ENCODE assay signal across 26 cellular contexts in the genomic region with DNA sequence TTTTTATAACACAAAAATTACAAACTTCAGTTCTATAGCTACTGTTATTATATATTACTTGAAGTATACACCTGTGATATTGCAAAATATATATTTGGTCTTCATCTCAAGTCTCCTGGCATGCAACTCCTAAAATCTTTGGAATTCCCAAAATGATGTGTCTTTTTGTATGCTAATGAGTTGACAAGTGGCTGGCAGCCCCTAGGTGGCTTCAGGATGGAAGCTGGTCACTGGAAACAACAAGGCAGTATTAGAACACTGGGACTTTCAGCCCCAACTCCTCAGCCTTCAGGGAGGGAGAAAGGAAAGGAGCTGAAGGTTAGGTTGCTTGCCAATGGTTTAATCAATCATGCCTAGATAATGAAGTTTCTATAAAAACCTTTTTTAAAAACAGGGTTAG.
"Had no signal": no experiment of that assay in that cellular context is flagged by ENCODE, and none has a peak within 500 bp of the region (broad histone marks: within the 10 kb centered on the region; RNA-seq: fewer than 3 reads in every experiment).

No MANE protein-coding gene starts in this region.

- H3K27me3 ChIP-seq: ascending aorta, body of pancreas, Peyer's patch, SJSA1 had no signal

- H3K4me3 Mint-ChIP-seq: activated CD4-positive, alpha-beta T cell treated with anti-CD3 and anti-CD28 coated beads, Interleukin-2, amount 10 ng/mL, durations not matched to agents 24 days and 14 days; activated CD8-positive, alpha-beta memory T cell treated with anti-CD3 and anti-CD28 coated beads, Interleukin-2, amount 10 ng/mL, durations not matched to agents 7 days and 5 days; activated naive CD8-positive, alpha-beta T cell treated with anti-CD3 and anti-CD28 coated beads, Interleukin-2, amount 50 U/mL, for 24 hours; activated T-cell treated with anti-CD3 and anti-CD28 coated beads, Interleukin-2, amount 50 U/mL, for 24 hours; activated T-helper 1 cell treated with anti-CD3 and anti-CD28 coated beads, Interleukin-12 subunit alpha, Interleukin-12 subunit beta, Interleukin-2, Interleukin-4 antibody, amounts not matched to agents 30 ng/mL and 10 ng/mL and 1 ng/mL, durations not matched to agents 14 hours and 24 hours and 36 hours; T-helper 1 cell treated with Interleukin-12 subunit alpha and Interleukin-12 subunit beta and Interleukin-4 antibody, amounts not matched to agents 30 μg/mL and 1 μg/mL, for 36 hours had no signal

- H3K9me3 ChIP-seq: body of pancreas, Peyer's patch, SJSA1 had no signal

- H3K9me3 Mint-ChIP-seq: activated CD4-positive, alpha-beta T cell treated with anti-CD3 and anti-CD28 coated beads, Interleukin-2, amount 10 ng/mL, durations not matched to agents 24 days and 14 days had no signal

- H3K27me3 Mint-ChIP-seq: activated CD4-positive, alpha-beta T cell treated with anti-CD3 and anti-CD28 coated beads, Interleukin-2, amount 10 ng/mL, durations not matched to agents 24 days and 14 days; activated CD8-positive, alpha-beta memory T cell treated with anti-CD3 and anti-CD28 coated beads, Interleukin-2, amount 10 ng/mL, durations not matched to agents 7 days and 5 days; activated naive CD8-positive, alpha-beta T cell treated with anti-CD3 and anti-CD28 coated beads, Interleukin-2, amount 50 U/mL, for 24 hours; activated T-cell treated with anti-CD3 and anti-CD28 coated beads, Interleukin-2, amount 50 U/mL, for 24 hours had no signal

- DNase-seq: activated CD4-positive, alpha-beta T cell treated with anti-CD3 and anti-CD28 coated beads, Interleukin-2, amount 10 ng/mL, durations not matched to agents 24 days and 14 days; activated CD4-positive, alpha-beta T cell treated with anti-CD3 and anti-CD28 coated beads, Interleukin-2, amount 50 U/mL, for 48 hours; activated CD4-positive, CD25-positive, alpha-beta regulatory T cell treated with anti-CD3 and anti-CD28 coated beads, Interleukin-2, amount 50 U/mL, for 72 hours; activated CD8-positive, alpha-beta memory T cell treated with anti-CD3 and anti-CD28 coated beads, Interleukin-2, amount 10 ng/mL, durations not matched to agents 7 days and 5 days; activated effector memory CD4-positive, alpha-beta T cell treated with Interleukin-2 at 50 U/mL for 16 hours; activated naive CD4-positive, alpha-beta T cell; activated naive CD8-positive, alpha-beta T cell treated with anti-CD3 and anti-CD28 coated beads, Interleukin-2, amount 50 U/mL, for 24 hours; activated T-cell treated with anti-CD3 and anti-CD28 coated beads, Interleukin-2, amount 50 U/mL, for 24 hours; amniotic stem cell; body of pancreas; central memory CD4-positive, alpha-beta T cell; NCI-H1048; NCI-H146; NCI-H187 treated with DMSO at 0.1 percent for 48 hours; NCI-H2171; NCI-H2227 treated with DMSO at 0.1 percent for 48 hours; NCI-H526; NCI-H82; OCI-M1; Peyer's patch; SHP77 had no signal

- H3K4me1 Mint-ChIP-seq: activated CD4-positive, alpha-beta T cell treated with anti-CD3 and anti-CD28 coated beads, Interleukin-2, amount 10 ng/mL, durations not matched to agents 24 days and 14 days; activated CD8-positive, alpha-beta memory T cell treated with anti-CD3 and anti-CD28 coated beads, Interleukin-2, amount 10 ng/mL, durations not matched to agents 7 days and 5 days; activated naive CD8-positive, alpha-beta T cell treated with anti-CD3 and anti-CD28 coated beads, Interleukin-2, amount 50 U/mL, for 24 hours had no signal

- ATAC-seq: activated CD8-positive, alpha-beta memory T cell treated with anti-CD3 and anti-CD28 coated beads, Interleukin-2, amount 10 ng/mL, durations not matched to agents 7 days and 5 days; activated naive CD4-positive, alpha-beta T cell treated with anti-CD3 and anti-CD28 coated beads, Interleukin-2, amount 50 U/mL, for 72 hours; activated naive CD8-positive, alpha-beta T cell treated with anti-CD3 and anti-CD28 coated beads, Interleukin-2, amount 50 U/mL, for 24 hours; body of pancreas had no signal

- H3K27ac ChIP-seq: ascending aorta, body of pancreas, Peyer's patch, SJSA1 had no signal

- H3K27ac Mint-ChIP-seq: activated CD4-positive, alpha-beta T cell treated with anti-CD3 and anti-CD28 coated beads, Interleukin-2, amount 10 ng/mL, durations not matched to agents 24 days and 14 days; activated CD8-positive, alpha-beta memory T cell treated with anti-CD3 and anti-CD28 coated beads, Interleukin-2, amount 10 ng/mL, durations not matched to agents 7 days and 5 days; activated naive CD4-positive, alpha-beta T cell treated with anti-CD3 and anti-CD28 coated beads, Interleukin-2, amount 50 U/mL, for 72 hours; activated naive CD8-positive, alpha-beta T cell treated with anti-CD3 and anti-CD28 coated beads, Interleukin-2, amount 50 U/mL, for 24 hours; activated T-cell treated with anti-CD3 and anti-CD28 coated beads, Interleukin-2, amount 50 U/mL, for 24 hours; activated T-helper 1 cell treated with anti-CD3 and anti-CD28 coated beads, Interleukin-12 subunit alpha, Interleukin-12 subunit beta, Interleukin-2, Interleukin-4 antibody, amounts not matched to agents 30 ng/mL and 10 ng/mL and 1 ng/mL, durations not matched to agents 14 hours and 24 hours and 36 hours; T-helper 1 cell treated with Interleukin-12 subunit alpha and Interleukin-12 subunit beta and Interleukin-4 antibody, amounts not matched to agents 30 μg/mL and 1 μg/mL, for 36 hours had no signal

- H3K4me1 ChIP-seq: ascending aorta, body of pancreas, Peyer's patch, SJSA1 had no signal
